ENCODE assay signal across 1 cellular context in the genomic region with DNA sequence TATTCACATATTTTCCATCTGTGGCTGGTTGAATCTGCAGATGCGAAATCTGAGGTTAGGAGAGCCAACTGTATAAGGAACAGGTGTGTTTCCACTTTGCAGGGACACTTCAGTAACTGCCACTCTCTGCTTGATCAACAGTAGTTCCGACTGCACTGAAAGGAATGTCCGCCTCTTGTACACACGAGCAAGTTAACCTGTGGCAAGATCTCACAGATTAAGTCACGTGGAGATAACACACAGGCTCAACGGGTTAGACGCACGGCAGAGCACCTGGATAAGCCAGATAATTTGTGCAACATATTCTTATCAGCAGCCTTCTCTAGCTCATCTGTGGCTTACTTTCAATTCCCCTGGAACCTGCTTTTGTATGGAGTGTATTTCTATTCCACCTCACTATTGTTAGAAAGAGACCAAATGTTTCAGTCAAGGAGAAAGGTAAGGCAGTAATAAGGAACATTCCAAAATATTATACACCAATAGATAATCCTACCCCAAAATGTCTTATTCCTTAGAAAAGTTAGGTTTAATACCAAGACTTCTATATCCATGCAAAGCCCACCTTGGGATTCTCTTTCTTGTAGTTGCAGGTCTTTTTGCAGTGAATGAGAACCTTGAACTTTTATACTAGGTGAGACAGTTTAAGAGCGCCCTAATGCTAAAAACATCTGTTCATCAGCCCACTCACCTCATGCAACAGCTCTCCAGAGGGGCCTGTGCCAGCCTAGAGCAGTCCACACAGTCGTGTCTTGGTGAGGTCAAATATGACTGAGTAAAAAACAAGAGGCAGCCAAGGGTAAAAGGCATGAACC.
TF ChIP-seq lines count a peak whose summit lies in the region.

No MANE protein-coding gene starts in this region.

TF ChIP-seq in K562, 482 proteins besides CTCF, POLR2A, EP300 and RAD21:
- TF ChIP-seq, protein P1, sequence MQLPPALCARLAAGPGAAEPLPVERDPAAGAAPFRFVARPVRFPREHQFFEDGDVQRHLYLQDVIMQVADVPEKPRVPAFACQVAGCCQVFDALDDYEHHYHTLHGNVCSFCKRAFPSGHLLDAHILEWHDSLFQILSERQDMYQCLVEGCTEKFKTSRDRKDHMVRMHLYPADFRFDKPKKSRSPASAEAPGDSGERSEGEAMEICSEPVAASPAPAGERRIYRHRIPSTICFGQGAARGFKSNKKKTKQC (CRISPR knock-in tag; IDR thresholded peaks at IDR 0.05) = no peak
- no peak for TF ChIP-seq SMAD2 (IDR thresholded peaks at IDR 0.05; ENCODE audit: low read depth, low read length)
- TF ChIP-seq XRCC3 (IDR thresholded peaks at IDR 0.05) = no peak
- TF ChIP-seq KAT2B (IDR thresholded peaks at IDR 0.05; ENCODE audit: low read depth, low read length) = no peak
- TF ChIP-seq RHOXF2B (CRISPR knock-in tag; conservative IDR thresholded peaks at IDR 0.05) = no peak
- TF ChIP-seq ZSCAN29 (IDR thresholded peaks at IDR 0.05) = no peak
- TF ChIP-seq ZNF551 (CRISPR knock-in tag; IDR thresholded peaks at IDR 0.05) = no peak
- TF ChIP-seq ZEB2 (IDR thresholded peaks at IDR 0.05) = peak; percentile 79; the same call in 1 of the 2 replicates
- no peak for TF ChIP-seq NBN (IDR thresholded peaks at IDR 0.05; ENCODE audit: low read depth)
- TF ChIP-seq, protein P2, sequence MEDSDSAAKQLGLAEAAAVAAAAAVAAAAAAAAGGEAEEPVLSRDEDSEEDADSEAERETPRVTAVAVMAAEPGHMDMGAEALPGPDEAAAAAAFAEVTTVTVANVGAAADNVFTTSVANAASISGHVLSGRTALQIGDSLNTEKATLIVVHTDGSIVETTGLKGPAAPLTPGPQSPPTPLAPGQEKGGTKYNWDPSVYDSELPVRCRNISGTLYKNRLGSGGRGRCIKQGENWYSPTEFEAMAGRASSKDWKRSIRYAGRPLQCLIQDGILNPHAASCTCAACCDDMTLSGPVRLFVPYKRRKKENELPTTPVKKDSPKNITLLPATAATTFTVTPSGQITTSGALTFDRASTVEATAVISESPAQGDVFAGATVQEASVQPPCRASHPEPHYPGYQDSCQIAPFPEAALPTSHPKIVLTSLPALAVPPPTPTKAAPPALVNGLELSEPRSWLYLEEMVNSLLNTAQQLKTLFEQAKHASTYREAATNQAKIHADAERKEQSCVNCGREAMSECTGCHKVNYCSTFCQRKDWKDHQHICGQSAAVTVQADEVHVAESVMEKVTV (CRISPR knock-in tag; IDR thresholded peaks at IDR 0.05) = no peak
- TF ChIP-seq CBFA2T3 (IDR thresholded peaks at IDR 0.05) = peak; percentile 42
- TF ChIP-seq POLR3A (IDR thresholded peaks at IDR 0.05; ENCODE audit: borderline replicate concordance, extremely low read depth, insufficient read depth, insufficient read length) = no peak
- no peak for TF ChIP-seq SMARCC2 (IDR thresholded peaks at IDR 0.05; ENCODE audit: low read depth)
- TF ChIP-seq ZFP1 (CRISPR knock-in tag; IDR thresholded peaks at IDR 0.05) = no peak
- TF ChIP-seq DNMT1 (IDR thresholded peaks at IDR 0.05) = no peak
- TF ChIP-seq KHSRP (IDR thresholded peaks at IDR 0.05) = no peak
- peak; percentile 8; the same call in 1 of the 2 replicates for TF ChIP-seq ARID1B (IDR thresholded peaks at IDR 0.05)
- TF ChIP-seq, protein P3, sequence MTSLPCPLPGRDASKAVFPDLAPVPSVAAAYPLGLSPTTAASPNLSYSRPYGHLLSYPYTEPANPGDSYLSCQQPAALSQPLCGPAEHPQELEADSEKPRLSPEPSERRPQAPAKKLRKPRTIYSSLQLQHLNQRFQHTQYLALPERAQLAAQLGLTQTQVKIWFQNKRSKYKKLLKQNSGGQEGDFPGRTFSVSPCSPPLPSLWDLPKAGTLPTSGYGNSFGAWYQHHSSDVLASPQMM (CRISPR knock-in tag; IDR thresholded peaks at IDR 0.05) = no peak
- TF ChIP-seq ZNF830 (CRISPR knock-in tag; IDR thresholded peaks at IDR 0.05) = no peak
- TF ChIP-seq ZNF561 (CRISPR knock-in tag; conservative IDR thresholded peaks at IDR 0.05) = no peak
- TF ChIP-seq PTTG1 (tag; IDR thresholded peaks at IDR 0.05; ENCODE audit: low read depth) = no peak
- TF ChIP-seq HDAC3 (IDR thresholded peaks at IDR 0.05; ENCODE audit: borderline replicate concordance, partially characterized antibody) = no peak
- 0 out of 2 replicates have a peak, but pooled peaks have one; percentile 20 for TF ChIP-seq TAL1 (IDR thresholded peaks at IDR 0.05)
- no peak for TF ChIP-seq ELF2 (CRISPR knock-in tag; IDR thresholded peaks at IDR 0.05)
- TF ChIP-seq, protein P4, sequence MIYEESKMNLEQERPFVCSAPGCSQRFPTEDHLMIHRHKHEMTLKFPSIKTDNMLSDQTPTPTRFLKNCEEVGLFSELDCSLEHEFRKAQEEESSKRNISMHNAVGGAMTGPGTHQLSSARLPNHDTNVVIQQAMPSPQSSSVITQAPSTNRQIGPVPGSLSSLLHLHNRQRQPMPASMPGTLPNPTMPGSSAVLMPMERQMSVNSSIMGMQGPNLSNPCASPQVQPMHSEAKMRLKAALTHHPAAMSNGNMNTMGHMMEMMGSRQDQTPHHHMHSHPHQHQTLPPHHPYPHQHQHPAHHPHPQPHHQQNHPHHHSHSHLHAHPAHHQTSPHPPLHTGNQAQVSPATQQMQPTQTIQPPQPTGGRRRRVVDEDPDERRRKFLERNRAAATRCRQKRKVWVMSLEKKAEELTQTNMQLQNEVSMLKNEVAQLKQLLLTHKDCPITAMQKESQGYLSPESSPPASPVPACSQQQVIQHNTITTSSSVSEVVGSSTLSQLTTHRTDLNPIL (CRISPR knock-in tag; IDR thresholded peaks at IDR 0.05) = no peak
- TF ChIP-seq OTX1 (CRISPR knock-in tag; IDR thresholded peaks at IDR 0.05) = no peak
- TF ChIP-seq, protein P5, sequence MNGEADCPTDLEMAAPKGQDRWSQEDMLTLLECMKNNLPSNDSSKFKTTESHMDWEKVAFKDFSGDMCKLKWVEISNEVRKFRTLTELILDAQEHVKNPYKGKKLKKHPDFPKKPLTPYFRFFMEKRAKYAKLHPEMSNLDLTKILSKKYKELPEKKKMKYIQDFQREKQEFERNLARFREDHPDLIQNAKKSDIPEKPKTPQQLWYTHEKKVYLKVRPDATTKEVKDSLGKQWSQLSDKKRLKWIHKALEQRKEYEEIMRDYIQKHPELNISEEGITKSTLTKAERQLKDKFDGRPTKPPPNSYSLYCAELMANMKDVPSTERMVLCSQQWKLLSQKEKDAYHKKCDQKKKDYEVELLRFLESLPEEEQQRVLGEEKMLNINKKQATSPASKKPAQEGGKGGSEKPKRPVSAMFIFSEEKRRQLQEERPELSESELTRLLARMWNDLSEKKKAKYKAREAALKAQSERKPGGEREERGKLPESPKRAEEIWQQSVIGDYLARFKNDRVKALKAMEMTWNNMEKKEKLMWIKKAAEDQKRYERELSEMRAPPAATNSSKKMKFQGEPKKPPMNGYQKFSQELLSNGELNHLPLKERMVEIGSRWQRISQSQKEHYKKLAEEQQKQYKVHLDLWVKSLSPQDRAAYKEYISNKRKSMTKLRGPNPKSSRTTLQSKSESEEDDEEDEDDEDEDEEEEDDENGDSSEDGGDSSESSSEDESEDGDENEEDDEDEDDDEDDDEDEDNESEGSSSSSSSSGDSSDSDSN (IDR thresholded peaks at IDR 0.05; ENCODE audit: borderline replicate concordance in 1 of 2, low read depth in 2 of 2, low read length in 2 of 2) = no peak
- TF ChIP-seq, protein P6, sequence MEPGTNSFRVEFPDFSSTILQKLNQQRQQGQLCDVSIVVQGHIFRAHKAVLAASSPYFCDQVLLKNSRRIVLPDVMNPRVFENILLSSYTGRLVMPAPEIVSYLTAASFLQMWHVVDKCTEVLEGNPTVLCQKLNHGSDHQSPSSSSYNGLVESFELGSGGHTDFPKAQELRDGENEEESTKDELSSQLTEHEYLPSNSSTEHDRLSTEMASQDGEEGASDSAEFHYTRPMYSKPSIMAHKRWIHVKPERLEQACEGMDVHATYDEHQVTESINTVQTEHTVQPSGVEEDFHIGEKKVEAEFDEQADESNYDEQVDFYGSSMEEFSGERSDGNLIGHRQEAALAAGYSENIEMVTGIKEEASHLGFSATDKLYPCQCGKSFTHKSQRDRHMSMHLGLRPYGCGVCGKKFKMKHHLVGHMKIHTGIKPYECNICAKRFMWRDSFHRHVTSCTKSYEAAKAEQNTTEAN (CRISPR knock-in tag; IDR thresholded peaks at IDR 0.05) = no peak
- TF ChIP-seq ZNF184 (CRISPR knock-in tag; IDR thresholded peaks at IDR 0.05) = no peak
- no peak for TF ChIP-seq TARDBP (IDR thresholded peaks at IDR 0.05)
- TF ChIP-seq MTA3 (IDR thresholded peaks at IDR 0.05; ENCODE audit: borderline replicate concordance) = no peak
- no peak for TF ChIP-seq ZC3H11A (IDR thresholded peaks at IDR 0.05; ENCODE audit: low read depth, low read length)
- TF ChIP-seq, protein P7, sequence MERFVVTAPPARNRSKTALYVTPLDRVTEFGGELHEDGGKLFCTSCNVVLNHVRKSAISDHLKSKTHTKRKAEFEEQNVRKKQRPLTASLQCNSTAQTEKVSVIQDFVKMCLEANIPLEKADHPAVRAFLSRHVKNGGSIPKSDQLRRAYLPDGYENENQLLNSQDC (CRISPR knock-in tag; IDR thresholded peaks at IDR 0.05) = no peak
TF ChIP-seq in K562: peak in this region for 4.
